In the genomic region with DNA sequence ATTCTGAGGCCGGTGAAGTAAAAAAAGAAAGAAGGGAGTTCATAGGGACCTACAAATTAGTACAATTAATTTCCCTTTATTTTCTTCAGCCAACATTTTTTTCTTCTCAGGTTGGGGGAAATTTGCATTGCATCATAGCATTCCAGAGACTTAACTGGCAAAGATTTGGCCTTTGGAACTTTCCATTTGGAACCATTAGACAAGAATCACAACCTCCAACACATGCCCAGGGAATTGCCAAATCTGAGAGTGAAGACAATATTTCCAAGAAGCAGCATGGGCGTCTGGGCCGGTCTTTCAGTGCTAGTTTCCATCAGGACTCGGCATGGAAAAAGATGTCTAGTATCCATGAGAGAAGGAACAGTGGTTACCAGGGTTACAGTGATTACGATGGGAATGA, we compare ENCODE assay signal across 16 cellular contexts.
"Had no signal": no experiment of that assay in that cellular context is flagged by ENCODE, and none has a peak within 500 bp of the region (broad histone marks: within the 10 kb centered on the region; RNA-seq: fewer than 3 reads in every experiment).

No MANE protein-coding gene starts in this region.

- H3K4me3 ChIP-seq: dorsolateral prefrontal cortex, mucosa of descending colon, smooth muscle cell, thyroid gland had no signal

- DNase-seq: activated CD4-positive, alpha-beta T cell treated with anti-CD3 and anti-CD28 coated beads for 4 hours; activated CD8-positive, alpha-beta memory T cell treated with anti-CD3 and anti-CD28 coated beads, Interleukin-2, amount 50 U/mL, for 4 hours; activated CD8-positive, alpha-beta T cell treated with anti-CD3 and anti-CD28 coated beads for 36 hours; activated naive CD4-positive, alpha-beta T cell treated with anti-CD3 and anti-CD28 coated beads for 36 hours; cerebellar nuclear complex; dorsolateral prefrontal cortex; hypothalamus; left colon; mammary epithelial cell; mucosa of descending colon; naive thymus-derived CD8-positive, alpha-beta T cell; right cardiac atrium; T-cell; thyroid gland had no signal

- ATAC-seq: activated CD8-positive, alpha-beta T cell treated with anti-CD3 and anti-CD28 coated beads for 36 hours; naive thymus-derived CD8-positive, alpha-beta T cell; right cardiac atrium; stimulated activated effector memory CD8-positive, alpha-beta T cell treated with anti-CD3 and anti-CD28 coated beads, Interleukin-12 subunit alpha, Interleukin-12 subunit beta, amount 100 ng/mL, for 72 hours; T-cell had no signal
